Comparison of ENCODE assay signal across 8 cellular contexts in the genomic region with DNA sequence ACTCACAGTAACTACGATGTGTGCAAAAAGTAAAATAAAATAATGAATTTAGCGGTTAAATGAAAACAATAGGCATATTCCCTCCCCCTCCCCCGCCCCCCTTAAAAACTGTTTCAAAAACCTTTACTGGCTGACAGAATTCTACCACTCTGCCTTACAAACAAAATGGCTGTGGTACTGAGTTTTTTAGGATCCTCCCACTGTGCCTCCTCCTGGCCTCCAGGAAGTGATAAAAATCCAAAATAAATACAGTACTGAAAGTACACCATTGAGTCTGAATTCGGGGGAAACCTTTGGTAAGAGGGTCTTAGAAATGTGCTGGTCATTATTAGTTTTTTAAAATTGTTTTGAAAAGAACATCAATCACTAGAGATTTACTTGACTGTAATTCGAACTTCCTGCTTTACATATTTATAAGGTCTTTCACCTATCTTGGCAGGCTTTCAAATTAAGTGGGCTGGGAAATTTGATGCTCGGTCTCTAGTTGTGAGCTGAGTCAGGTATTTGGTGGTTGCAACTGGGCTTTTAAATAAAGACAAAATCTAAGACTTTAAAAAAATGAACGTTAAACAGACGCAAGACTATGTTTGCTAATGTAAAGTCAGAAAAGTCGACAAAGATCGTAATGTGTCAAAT. TPM values are rescaled to one million over a fixed set of nuclear protein-coding genes. Genes with fewer than 3 reads are reported as not detected.
A peak's percentile ranks its signal among the peaks of the same experiment; 100 is the strongest.
DNase-seq lines count a peak whose midpoint lies in the region; FAIRE-seq and TF ChIP-seq lines count a peak whose summit lies in the region.

No MANE protein-coding gene starts in this region.

- TF ChIP-seq EP300 in suprapubic skin (IDR thresholded peaks at IDR 0.05): no peak

- H3K27me3 ChIP-seq in layer of hippocampus (ENCODE audit: control insufficient read depth, insufficient read depth, low read length): no peaks in the 10 kb centered on the region
- no peaks in the 10 kb centered on the region for H3K27me3 ChIP-seq in suprapubic skin

- H3K4me1 ChIP-seq in suprapubic skin: peaks cover 29% of the 10 kb centered on the region

- peak overlapping the region; percentile 77 for H3K4me3 ChIP-seq in suprapubic skin

- peak overlapping the region; percentile 77 for H3K27ac ChIP-seq in layer of hippocampus (ENCODE audit: low read depth, low read length)
- peak overlapping the region; percentile 72 for H3K27ac ChIP-seq in suprapubic skin

- no peaks in the 10 kb centered on the region for H3K9me3 ChIP-seq in suprapubic skin

- FAIRE-seq in HTR-8/SVneo (lab: Jason Lieb, UNC): no peak
- peak; percentile 28 for FAIRE-seq in colon (lab: Jason Lieb, UNC)

- DNase-seq in NCI-H524 (lab: John Stamatoyannopoulos, UW) (peak; percentile 9 to 56), NCI-H524 treated with DMSO at 0.1 percent for 48 hours (lab: John Stamatoyannopoulos, UW) (no peak), HTR-8/SVneo (ENCODE audit: insufficient read length, low spot score) (peak; percentile 54), NOMO-1 treated with dmso at 0.1 percent for 144 hours (lab: John Stamatoyannopoulos, UW; ENCODE audit: unreplicated experiment) (peak; percentile 76), suprapubic skin (ENCODE audit: low spot score in 2 of 2) (no peak), SKM-1 treated with dmso at 0.1 percent for 144 hours (lab: John Stamatoyannopoulos, UW; ENCODE audit: unreplicated experiment) (no peak)

- no peaks in the 10 kb centered on the region for H3K36me3 ChIP-seq in suprapubic skin

- no peak for TF ChIP-seq POLR2A in suprapubic skin (IDR thresholded peaks at IDR 0.05)

- TF ChIP-seq CTCF in suprapubic skin (IDR thresholded peaks at IDR 0.05): no peak

- 15% methylated on average over 10 of the region's 10 CpGs for WGBS in suprapubic skin

RNA-seq across cellular contexts. Expression of gene EPC1, which starts 32.5 kb away (rescaled TPM):
- total RNA-seq in suprapubic skin: 10 to 100 TPM; 29.6 to 55.4 (median 47.1) TPM

Comparison
In these comparisons a context has a peak if more than half of its experiments do, and no peak if none do; other contexts are left out.
1. DNase-seq: peak in NCI-H524 (2 of 2), HTR-8/SVneo (single experiment) and NOMO-1 treated with dmso at 0.1 percent for 144 hours (single experiment); none in NCI-H524 treated with DMSO at 0.1 percent for 48 hours (single experiment), suprapubic skin (0 of 2) and SKM-1 treated with dmso at 0.1 percent for 144 hours (single experiment).